Comparison of ENCODE assay signal across 31 cellular contexts in genomic region chr1:64392109-64392508, GRCh38.
DNase-seq lines count a peak whose midpoint lies in the region; ATAC-seq, FAIRE-seq and TF ChIP-seq lines count a peak whose summit lies in the region.
"Had no signal": no experiment of that assay in that cellular context is flagged by ENCODE, and none has a peak within 500 bp of the region (broad histone marks: within the 10 kb centered on the region; RNA-seq: fewer than 3 reads in every experiment).

No MANE protein-coding gene starts in this region.

- no peak overlapping the region for H3K4me3 Mint-ChIP-seq in activated T-helper 17 cell treated with anti-CD3 and anti-CD28 coated beads, Interleukin-2, amount 50 U/mL, for 72 hours
- H3K4me3 Mint-ChIP-seq: activated T-cell treated with anti-CD3 and anti-CD28 coated beads, Interleukin-2, amount 50 U/mL, for 24 hours; natural killer cell treated with Interleukin-12 subunit alpha and Interleukin-12 subunit beta and Interleukin-15 and Interleukin-18, amount 100 ng/mL, for 72 hours; stimulated activated memory B cell treated with anti-CD40 and anti-IgM and Interleukin-4, amounts not matched to agents 10 μg/mL and 1 μg/mL and 100 μg/mL, for 72 hours had no signal

- H3K27me3 ChIP-seq in A673 (replicated peaks; ENCODE audit: insufficient read depth, low read depth, low read length, poor library complexity) = no peaks in the 10 kb centered on the region
- H3K27me3 ChIP-seq: adrenal gland, brain microvascular endothelial cell, ovary, spleen, testis had no signal

- no TSS peak for BruUV-seq in A673 (replicated peaks; lab: Mats Ljungman, UMichigan)

- no peak for TF ChIP-seq CTCF in A673 (conservative IDR thresholded peaks at IDR 0.05; ENCODE audit: low read depth, low read length)

- H3K9me3 Mint-ChIP-seq in activated T-helper 17 cell treated with anti-CD3 and anti-CD28 coated beads, Interleukin-2, amount 50 U/mL, for 72 hours = no peaks in the 10 kb centered on the region
- H3K9me3 Mint-ChIP-seq: activated T-cell treated with anti-CD3 and anti-CD28 coated beads, Interleukin-2, amount 50 U/mL, for 24 hours; natural killer cell treated with Interleukin-12 subunit alpha and Interleukin-12 subunit beta and Interleukin-15 and Interleukin-18, amount 100 ng/mL, for 72 hours had no signal

- no peaks in the 10 kb centered on the region for H3K36me3 ChIP-seq in A673 (ENCODE audit: insufficient read depth, low read length, poor library complexity, severe bottlenecking)
- H3K36me3 ChIP-seq: adrenal gland, brain microvascular endothelial cell, ovary, spleen had no signal

- POLR2A ChIA-PET in A673 (lab: Charles Lee; ENCODE audit: low non-redundant PET) = no interaction called here

- peaks cover 21% of the 10 kb centered on the region for H3K27me3 Mint-ChIP-seq in activated T-helper 17 cell treated with anti-CD3 and anti-CD28 coated beads, Interleukin-2, amount 50 U/mL, for 72 hours

- FAIRE-seq in RCC 7860 (lab: Jason Lieb, UNC) = no peak
- FAIRE-seq: GM12878, kidney, urothelium cell line had no signal

- H3K4me1 Mint-ChIP-seq in activated T-helper 17 cell treated with anti-CD3 and anti-CD28 coated beads, Interleukin-2, amount 50 U/mL, for 72 hours = no peaks in the 10 kb centered on the region
- H3K4me1 Mint-ChIP-seq: stimulated activated memory B cell treated with anti-CD40 and anti-IgM and Interleukin-4, amounts not matched to agents 10 μg/mL and 1 μg/mL and 100 μg/mL, for 72 hours had no signal

- CTCF ChIA-PET in A673 (lab: Charles Lee) = no interaction called here

- H3K36me3 Mint-ChIP-seq in activated T-helper 17 cell treated with anti-CD3 and anti-CD28 coated beads, Interleukin-2, amount 50 U/mL, for 72 hours (ENCODE audit: low read depth) = no peaks in the 10 kb centered on the region
- H3K36me3 Mint-ChIP-seq: natural killer cell treated with Interleukin-12 subunit alpha and Interleukin-12 subunit beta and Interleukin-15 and Interleukin-18, amount 100 ng/mL, for 72 hours; stimulated activated memory B cell treated with anti-CD40 and anti-IgM and Interleukin-4, amounts not matched to agents 10 μg/mL and 1 μg/mL and 100 μg/mL, for 72 hours had no signal

- no peaks in the 10 kb centered on the region for H3K4me1 ChIP-seq in A673 (ENCODE audit: insufficient read depth, low read length, poor library complexity, severe bottlenecking)
- H3K4me1 ChIP-seq: adrenal gland, spleen had no signal

- intact Hi-C loops in A673 (cut with micrococcal nuclease; ENCODE audit: unreplicated experiment) = no loop called here

- peak; percentile 52 for ATAC-seq in activated T-helper 17 cell treated with anti-CD3 and anti-CD28 coated beads, Interleukin-2, amount 50 U/mL, for 72 hours (replicated peaks)
- no peak for ATAC-seq in HG03469 (IDR thresholded peaks at IDR 0.05; ENCODE audit: unreplicated experiment)
- ATAC-seq: GM12878; natural killer cell treated with Interleukin-12 subunit alpha and Interleukin-12 subunit beta and Interleukin-15 and Interleukin-18, amount 100 ng/mL, for 72 hours; right cardiac atrium; stimulated activated memory B cell treated with anti-CD40 and anti-IgM and Interleukin-4, amounts not matched to agents 10 μg/mL and 1 μg/mL and 100 μg/mL, for 72 hours had no signal

- no peak overlapping the region for H3K27ac ChIP-seq in A673 (ENCODE audit: low read depth, low read length, poor library complexity, severe bottlenecking)
- H3K27ac ChIP-seq: adrenal gland, brain microvascular endothelial cell, C4-2B, epithelial cell of prostate, HL-60, ovary, spleen, testis had no signal

- H3K9me3 ChIP-seq in A673 (ENCODE audit: low read depth, low read length, poor library complexity, severe bottlenecking) = no peaks in the 10 kb centered on the region
- H3K9me3 ChIP-seq: adrenal gland, ovary, spleen, testis had no signal

- DNase-seq in A673 (ENCODE audit: low spot score) = peak; percentile 36
- DNase-seq in ELF-1 (ENCODE audit: low read depth, low spot score) = peak; percentile 26
- DNase-seq in iPS-NIHi7 (ENCODE audit: extremely low spot score) = peak; percentile 28
- DNase-seq in RCC 7860 (ENCODE audit: low spot score) = no peak
- no peak for DNase-seq in COLO829 (ENCODE audit: low spot score)
- DNase-seq: activated CD4-positive, alpha-beta T cell treated with anti-CD3 and anti-CD28 coated beads for 1 hour; activated naive CD4-positive, alpha-beta T cell; activated T-cell treated with anti-CD3 and anti-CD28 coated beads, Interleukin-2, amount 50 U/mL, for 24 hours; brain microvascular endothelial cell; Calu3; glutamatergic neuron; Karpas-422; kidney; NCI-H187; NCI-H2227 treated with DMSO at 0.1 percent for 48 hours; ovary; right cardiac atrium; spleen; stimulated activated CD4-positive, alpha-beta T cell treated with anti-CD3 and anti-CD28 coated beads, Interleukin-4, amount 100 ng/mL, for 24 hours; T-helper 2 cell; testis had no signal

- no peak overlapping the region for H3K27ac Mint-ChIP-seq in activated T-helper 17 cell treated with anti-CD3 and anti-CD28 coated beads, Interleukin-2, amount 50 U/mL, for 72 hours
- H3K27ac Mint-ChIP-seq: activated T-cell treated with anti-CD3 and anti-CD28 coated beads, Interleukin-2, amount 50 U/mL, for 24 hours; natural killer cell treated with Interleukin-12 subunit alpha and Interleukin-12 subunit beta and Interleukin-15 and Interleukin-18, amount 100 ng/mL, for 72 hours; stimulated activated memory B cell treated with anti-CD40 and anti-IgM and Interleukin-4, amounts not matched to agents 10 μg/mL and 1 μg/mL and 100 μg/mL, for 72 hours had no signal

- H3K4me3 ChIP-seq in A673 (ENCODE audit: low read depth, low read length, poor library complexity, severe bottlenecking) = no peak overlapping the region
- H3K4me3 ChIP-seq: adrenal gland, GM12878, ovary, spleen, testis had no signal

Comparison
In these comparisons a context has a peak if more than half of its experiments do, and no peak if none do; other contexts are left out.
1. DNase-seq: peak in A673 (single experiment), ELF-1 (single experiment) and iPS-NIHi7 (single experiment); none in RCC 7860 (single experiment) and COLO829 (single experiment).